16 cellular contexts compared by ENCODE assay signal in the genomic region with DNA sequence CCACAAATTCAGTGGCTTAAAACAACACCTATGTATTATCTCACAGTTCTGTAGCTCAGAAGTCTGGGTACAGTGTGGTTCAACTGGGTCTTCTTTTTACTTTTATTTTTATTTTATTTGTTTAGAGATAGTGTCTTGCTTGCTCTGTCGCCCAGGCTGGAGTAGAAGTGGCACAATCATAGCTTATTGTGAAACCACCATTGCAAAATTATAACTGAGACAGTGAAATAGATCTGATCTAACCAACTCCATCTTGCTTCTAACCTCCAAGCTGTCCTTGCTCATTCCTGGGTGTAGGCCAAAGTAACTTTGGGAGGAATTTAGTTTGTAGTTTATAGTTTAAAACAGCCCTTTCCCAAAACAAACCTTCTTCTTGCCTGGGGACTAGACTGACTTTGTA.
DNase-seq lines count a peak whose midpoint lies in the region; ATAC-seq, FAIRE-seq and TF ChIP-seq lines count a peak whose summit lies in the region.
"Had no signal": no experiment of that assay in that cellular context is flagged by ENCODE, and none has a peak within 500 bp of the region (broad histone marks: within the 10 kb centered on the region; RNA-seq: fewer than 3 reads in every experiment).

No MANE protein-coding gene starts in this region.

- WGBS in esophagus squamous epithelium, 2 donors, result 71 to 80% methylated on average over 1 of the region's 1 CpG

- no peaks in the 10 kb centered on the region for H3K36me3 ChIP-seq in esophagus squamous epithelium
- H3K36me3 ChIP-seq: heart left ventricle, pancreas had no signal

- no peak overlapping the region for H3K4me3 ChIP-seq in esophagus squamous epithelium
- H3K4me3 ChIP-seq: heart left ventricle, pancreas had no signal

- no peaks in the 10 kb centered on the region for H3K27me3 ChIP-seq in esophagus squamous epithelium
- H3K27me3 ChIP-seq: heart left ventricle, pancreas had no signal

- peak; percentile 83 for ATAC-seq in sciatic nerve
- ATAC-seq: stimulated activated memory B cell treated with anti-CD40 and anti-IgM and Interleukin-4, amounts not matched to agents 10 μg/mL and 1 μg/mL and 100 μg/mL, for 72 hours had no signal

- H3K9me3 ChIP-seq in esophagus squamous epithelium, result no peaks in the 10 kb centered on the region
- H3K9me3 ChIP-seq: pancreas had no signal

- DNase-seq in ELR (ENCODE audit: low read depth), result peak; percentile 55
- DNase-seq in RPMI7951 (ENCODE audit: low read depth), result peak; percentile 27
- no peak for DNase-seq in esophagus squamous epithelium (lab: John Stamatoyannopoulos, UW)
- no peak for DNase-seq in sciatic nerve (ENCODE audit: low spot score)
- DNase-seq in activated gamma-delta T cell treated with Interleukin-2 at 50 U/mL for 16 hours, result no peak
- DNase-seq in H54 (ENCODE audit: insufficient read length, low spot score), result no peak
- DNase-seq in activated T-cell treated with anti-CD3 and anti-CD28 coated beads, Interleukin-2, amount 50 U/mL, for 48 hours, result no peak
- DNase-seq in islet precursor cell, result no peak
- DNase-seq: activated CD4-positive, alpha-beta T cell treated with anti-CD3 and anti-CD28 coated beads, Interleukin-2, amount 50 U/mL, for 1 hour; activated effector memory CD4-positive, alpha-beta T cell treated with anti-CD3 and anti-CD28 coated beads, Interleukin-2, amount 50 U/mL, for 16 hours; cortex of kidney; NCI-H2029; pancreas; stimulated activated CD4-positive, alpha-beta T cell treated with anti-CD3 and anti-CD28 coated beads, Interleukin-2, amount 100 ng/mL, for 24 hours had no signal

- TF ChIP-seq CTCF in esophagus squamous epithelium (IDR thresholded peaks at IDR 0.05), result no peak

- no peak for TF ChIP-seq POLR2A in esophagus squamous epithelium (IDR thresholded peaks at IDR 0.05)
- no peak for TF ChIP-seq POLR2A in H54 (IDR thresholded peaks at IDR 0.05; ENCODE audit: low read depth, low read length)

- no peak for FAIRE-seq in H54 (lab: Jason Lieb, UNC)
- FAIRE-seq: pancreas had no signal

- peaks cover 3 to 36% (median 5%) of the 10 kb centered on the region in 3 donors for H3K4me1 ChIP-seq in esophagus squamous epithelium
- H3K4me1 ChIP-seq: pancreas had no signal

- intact Hi-C loops in esophagus squamous epithelium (cut with DNase I) (no loop called here), sciatic nerve (cut with DNase I) (no loop called here)

- H3K27ac ChIP-seq in esophagus squamous epithelium, result peak overlapping the region; percentile 3 to 72 (median 55)
- H3K27ac ChIP-seq: pancreas had no signal

Comparison
In these comparisons a context has a peak if more than half of its experiments do, and no peak if none do; other contexts are left out.
1. DNase-seq: peak in ELR (single experiment) and RPMI7951 (single experiment); none in esophagus squamous epithelium (single experiment), sciatic nerve (single experiment), activated gamma-delta T cell treated with Interleukin-2 at 50 U/mL for 16 hours (single experiment), H54 (single experiment), activated T-cell treated with anti-CD3 and anti-CD28 coated beads, Interleukin-2, amount 50 U/mL, for 48 hours (0 of 2) and islet precursor cell (single experiment).